In genomic region chrX:53445977-53446376, GRCh38 we compare ENCODE assay signal across 9 cellular contexts. TPM values are rescaled to one million over a fixed set of nuclear protein-coding genes. Genes with fewer than 3 reads are reported as not detected.
DNase-seq lines count a peak whose midpoint lies in the region; ATAC-seq and TF ChIP-seq lines count a peak whose summit lies in the region.
"Had no signal": no experiment of that assay in that cellular context is flagged by ENCODE, and none has a peak within 500 bp of the region (broad histone marks: within the 10 kb centered on the region; RNA-seq: fewer than 3 reads in every experiment).

No MANE protein-coding gene starts in this region.

- H3K27me3 Mint-ChIP-seq in mesothelial cell of epicardium (ENCODE audit: low read depth), result no peaks in the 10 kb centered on the region
- H3K27me3 Mint-ChIP-seq: activated B cell treated with CpG ODN at 0.5 μM for 24 hours had no signal

- peaks cover 13% of the 10 kb centered on the region for H3K9me3 Mint-ChIP-seq in mesothelial cell of epicardium
- H3K9me3 Mint-ChIP-seq: activated B cell treated with CpG ODN at 0.5 μM for 24 hours had no signal

- H3K27ac ChIP-seq in DND-41 (ENCODE audit: low read length) (no peak overlapping the region), mammary epithelial cell (ENCODE audit: insufficient read depth, low read depth, low read length) (no peak overlapping the region)

- no peaks in the 10 kb centered on the region for H3K4me1 ChIP-seq in DND-41 (ENCODE audit: insufficient read depth, low read length)
- H3K4me1 ChIP-seq in mammary epithelial cell (ENCODE audit: insufficient read depth, low read length), result peaks cover 17% of the 10 kb centered on the region

- no peak overlapping the region for H3K4me3 Mint-ChIP-seq in mesothelial cell of epicardium
- H3K4me3 Mint-ChIP-seq: activated B cell treated with CpG ODN at 0.5 μM for 24 hours had no signal

- CTCF ChIA-PET in mammary epithelial cell (lab: Charles Lee; ENCODE audit: low non-redundant PET), result interaction anchor here (0.6 kb wide), 1 partner anchor 10 kb away, joined by 6 read pairs; no protein-coding TSS in a partner anchor

- H3K36me3 Mint-ChIP-seq in mesothelial cell of epicardium, result no peaks in the 10 kb centered on the region

- no TSS peak for BruUV-seq in mammary epithelial cell (replicated peaks; lab: Mats Ljungman, UMichigan)

- no peaks in the 10 kb centered on the region for H3K9me3 ChIP-seq in DND-41 (ENCODE audit: insufficient read depth, low read length, severe bottlenecking)
- H3K9me3 ChIP-seq in mammary epithelial cell (replicated peaks; ENCODE audit: insufficient read depth, low read length), result no peaks in the 10 kb centered on the region

- dilution Hi-C loops in mammary epithelial cell (cut with HindIII; ENCODE audit: low sequenced_read_pairs), result no loop called here

- in situ Hi-C loops in mammary epithelial cell (cut with MboI; ENCODE audit: low sequenced_read_pairs in 2 of 2), result no loop called here

- no peaks in the 10 kb centered on the region for H4K20me1 ChIP-seq in DND-41 (ENCODE audit: insufficient read depth, low read length)
- no peaks in the 10 kb centered on the region for H4K20me1 ChIP-seq in mammary epithelial cell (ENCODE audit: insufficient read depth, low read length)

- no peak overlapping the region for H2AFZ ChIP-seq in DND-41 (ENCODE audit: low read depth, low read length)
- no peak overlapping the region for H2AFZ ChIP-seq in mammary epithelial cell (ENCODE audit: low read depth, low read length)

- WGBS in mammary epithelial cell (ENCODE audit: low coverage, missing lambda C conversion rate), result 39% methylated on average over 6 of the region's 6 CpGs

- peak; percentile 26 for TF ChIP-seq CTCF in DND-41 (IDR thresholded peaks at IDR 0.05; ENCODE audit: borderline replicate concordance, extremely low read depth, low read length, poor library complexity, severe bottlenecking)
- TF ChIP-seq CTCF in mammary epithelial cell (conservative IDR thresholded peaks at IDR 0.05 in 1 of 2, IDR thresholded peaks at IDR 0.05 in 1 of 2; ENCODE audit: extremely low read depth in 1 of 2, insufficient read depth in 1 of 2, low read depth in 1 of 2, low read length in 2 of 2), result peak; percentile 57 to 64
- TF ChIP-seq CTCF in mesothelial cell of epicardium (IDR thresholded peaks at IDR 0.05; ENCODE audit: unreplicated experiment), result no peak

- no peaks in the 10 kb centered on the region for H3K79me2 ChIP-seq in DND-41 (ENCODE audit: insufficient read depth, low read length)
- H3K79me2 ChIP-seq in mammary epithelial cell (ENCODE audit: insufficient read depth, low read length), result no peaks in the 10 kb centered on the region

- peak; percentile 19 for DNase-seq in DND-41
- DNase-seq in HuH-7.5 (ENCODE audit: low spot score), result peak; percentile 23
- peak; percentile 9 for DNase-seq in SKM-1 treated with dmso at 0.1 percent for 144 hours (lab: John Stamatoyannopoulos, UW; ENCODE audit: unreplicated experiment)
- peak; percentile 44 for DNase-seq in mammary epithelial cell
- peak; percentile 53 to 64 for DNase-seq in lung microvascular endothelial cell (ENCODE audit: low read depth in 2 of 2)
- no peak for DNase-seq in mesothelial cell of epicardium (ENCODE audit: low spot score in 2 of 2, unreplicated experiment in 2 of 2)
- DNase-seq: activated B cell treated with CpG ODN at 0.5 μM for 24 hours had no signal

- no peak overlapping the region for H3K27ac Mint-ChIP-seq in mesothelial cell of epicardium
- H3K27ac Mint-ChIP-seq: activated B cell treated with CpG ODN at 0.5 μM for 24 hours had no signal

- no peaks in the 10 kb centered on the region for H3K36me3 ChIP-seq in DND-41 (ENCODE audit: insufficient read depth, low read length)
- no peaks in the 10 kb centered on the region for H3K36me3 ChIP-seq in mammary epithelial cell (ENCODE audit: insufficient read depth, low read length)

- no peak overlapping the region for H3K4me3 ChIP-seq in DND-41 (ENCODE audit: low read depth in 1 of 2, low read length in 2 of 2)
- no peak overlapping the region for H3K4me3 ChIP-seq in mammary epithelial cell (replicated peaks in 1 of 3; ENCODE audit: insufficient read depth in 1 of 3, low read depth in 2 of 3, low read length in 3 of 3)

- H3K27me3 ChIP-seq in DND-41 (ENCODE audit: insufficient read depth, low read length, poor library complexity) (peaks cover 6% of the 10 kb centered on the region), mammary epithelial cell (ENCODE audit: insufficient read depth, low read length) (no peaks in the 10 kb centered on the region)

- no peak overlapping the region for H3K9ac ChIP-seq in DND-41 (ENCODE audit: low read depth, low read length)
- H3K9ac ChIP-seq in mammary epithelial cell (ENCODE audit: insufficient read depth, low read length), result no peak overlapping the region

- H3K4me2 ChIP-seq in DND-41 (ENCODE audit: insufficient read depth, low read length) (no peak overlapping the region), mammary epithelial cell (ENCODE audit: insufficient read depth, low read depth, low read length) (no peak overlapping the region)

- H3K4me1 Mint-ChIP-seq in mesothelial cell of epicardium, result peaks cover 6% of the 10 kb centered on the region

- intact Hi-C loops in mammary epithelial cell (cut with micrococcal nuclease), result no loop called here

- ATAC-seq in DND-41 (ENCODE audit: insufficient read depth, low read depth) (peak; percentile 65; the same call in 2 of the 3 replicates), HG03520 (IDR thresholded peaks at IDR 0.05; ENCODE audit: unreplicated experiment) (no peak), HG02884 (IDR thresholded peaks at IDR 0.05; ENCODE audit: unreplicated experiment) (no peak)

RNA-seq across cellular contexts. Expression of gene HSD17B10, which starts 11.8 kb away (rescaled TPM):
- total RNA-seq in mammary epithelial cell, result 10 to 100 TPM; 71.7 to 74.6 TPM
- 140 TPM for polyA plus RNA-seq in mammary epithelial cell
- 82.7 TPM for polyA minus RNA-seq in mammary epithelial cell
- total RNA-seq in lung microvascular endothelial cell, result 48.4 and 65.9 TPM in 2 replicates
- total RNA-seq in mesothelial cell of epicardium, result 65.8 to 70.1 TPM (median 68.6 TPM) in 3 replicates

RNA-seq across cellular contexts. Expression of gene RIBC1, which starts 23.3 kb away (rescaled TPM):
- total RNA-seq in mammary epithelial cell, result 1 to 10 TPM; 1.0 to 1.2 TPM
- polyA plus RNA-seq in mammary epithelial cell, result 0.23 TPM
- not detected for polyA minus RNA-seq in mammary epithelial cell
- under 0.01 TPM in 1 of 2 replicates, not detected in the other for total RNA-seq in lung microvascular endothelial cell
- total RNA-seq in mesothelial cell of epicardium, result 1.2 to 2.0 TPM (median 1.7 TPM) in 3 replicates

RNA-seq across cellular contexts. Expression of gene SMC1A, which starts 23.5 kb away (rescaled TPM):
- total RNA-seq in mammary epithelial cell (10 to 100 TPM; 19.7 to 66.0 TPM), lung microvascular endothelial cell (8.9 and 9.5 TPM in 2 replicates), mesothelial cell of epicardium (58.2 to 66.2 TPM (median 65.1 TPM) in 3 replicates)
- 43.5 TPM for polyA plus RNA-seq in mammary epithelial cell
- polyA minus RNA-seq in mammary epithelial cell, result 116 TPM

Comparison
In these comparisons a context has a peak if more than half of its experiments do, and no peak if none do; other contexts are left out.
1. DNase-seq: peak in DND-41 (single experiment), HuH-7.5 (single experiment), SKM-1 treated with dmso at 0.1 percent for 144 hours (single experiment), mammary epithelial cell (single experiment) and lung microvascular endothelial cell (2 of 2); none in mesothelial cell of epicardium (0 of 2).